In genomic region chr2:27703638-27704341, GRCh38 we compare ENCODE assay signal across 7 cellular contexts. TPM values are rescaled to one million over a fixed set of nuclear protein-coding genes. Genes with fewer than 3 reads are reported as not detected.
DNase-seq lines count a peak whose midpoint lies in the region; ATAC-seq, FAIRE-seq and TF ChIP-seq lines count a peak whose summit lies in the region.

No MANE protein-coding gene starts in this region.

- H3K4me1 ChIP-seq in psoas muscle = peaks cover 48% of the 10 kb centered on the region

- WGBS in psoas muscle, 3 donors = 21 to 28% (median 23%) methylated on average over 9 of the region's 9 CpGs

- TF ChIP-seq CTCF in psoas muscle (IDR thresholded peaks at IDR 0.05) = peak; percentile 93

- TF ChIP-seq POLR2A in GM12892 (IDR thresholded peaks at IDR 0.05; ENCODE audit: low read depth, low read length) = no peak

- ATAC-seq in Right ventricle myocardium superior (ENCODE audit: poor library complexity) = peak; percentile 69
- ATAC-seq in psoas muscle = peak; percentile 43 to 54 (median 48)

- intact Hi-C loops in Right ventricle myocardium superior (cut with DNase I) (loop anchor here (5.0 kb wide), 1 partner anchor 749 kb away; no protein-coding TSS in a partner anchor), psoas muscle (cut with DNase I) (loop anchor here (1.0 to 10.0 kb wide), 3 partner anchors 691 to 749 kb away; partner anchors contain the start of gene FOSL2 (in 1 of the 2))

- DNase-seq in GM12892 (ENCODE audit: insufficient read length) (no peak), NCI-H1105 treated with DMSO at 0.1 percent for 48 hours (lab: John Stamatoyannopoulos, UW) (peak; percentile 54), SKM-1 (lab: John Stamatoyannopoulos, UW; ENCODE audit: unreplicated experiment) (peak; percentile 79), Right ventricle myocardium superior (peak; percentile 84), psoas muscle (peak; percentile 82 to 88), urothelium cell line (ENCODE audit: low spot score) (peak; percentile 82)
- DNase-seq in activated naive CD4-positive, alpha-beta T cell treated with anti-CD3 and anti-CD28 coated beads, Interleukin-2, amount 50 U/mL, for 16 hours = peak; percentile 83

- no peak overlapping the region for H3K4me3 ChIP-seq in psoas muscle

- peak; percentile 81 for FAIRE-seq in GM12892 (lab: Jason Lieb, UNC)
- peak; percentile 87 for FAIRE-seq in urothelium cell line (lab: Jason Lieb, UNC)

- peak overlapping the region; percentile 90 for H3K27ac ChIP-seq in psoas muscle

- no peaks in the 10 kb centered on the region for H3K36me3 ChIP-seq in psoas muscle (ENCODE audit: insufficient read depth in 1 of 2, low read depth in 1 of 2)

- H3K27me3 ChIP-seq in psoas muscle (ENCODE audit: insufficient read depth in 3 of 3, low read length in 2 of 3) = no peaks in the 10 kb centered on the region

- H3K9me3 ChIP-seq in psoas muscle = no peaks in the 10 kb centered on the region

RNA-seq across cellular contexts. Expression of gene SLC4A1AP, which starts 40.1 kb away (rescaled TPM):
- polyA plus RNA-seq in GM12892 (2012; ENCODE audit: missing spikeins) = 20.0 TPM
- total RNA-seq in Right ventricle myocardium superior (18.5 TPM), psoas muscle (10 to 100 TPM; 21.1 to 28.4 (median 26.0) TPM)
- 10 to 100 TPM; 20.5 to 44.8 (median 28.3) TPM for polyA plus RNA-seq in psoas muscle

RNA-seq across cellular contexts. Expression of gene SUPT7L, which starts 40.4 kb away (rescaled TPM):
- 17.5 TPM for polyA plus RNA-seq in GM12892 (2012; ENCODE audit: missing spikeins)
- 24.2 TPM for total RNA-seq in Right ventricle myocardium superior
- 10 to 100 TPM; 17.1 to 25.0 (median 22.1) TPM for total RNA-seq in psoas muscle
- polyA plus RNA-seq in psoas muscle = 10 to 100 TPM; 17.1 to 33.8 (median 21.1) TPM
